Comparison of ENCODE assay signal across 22 cellular contexts in the genomic region with DNA sequence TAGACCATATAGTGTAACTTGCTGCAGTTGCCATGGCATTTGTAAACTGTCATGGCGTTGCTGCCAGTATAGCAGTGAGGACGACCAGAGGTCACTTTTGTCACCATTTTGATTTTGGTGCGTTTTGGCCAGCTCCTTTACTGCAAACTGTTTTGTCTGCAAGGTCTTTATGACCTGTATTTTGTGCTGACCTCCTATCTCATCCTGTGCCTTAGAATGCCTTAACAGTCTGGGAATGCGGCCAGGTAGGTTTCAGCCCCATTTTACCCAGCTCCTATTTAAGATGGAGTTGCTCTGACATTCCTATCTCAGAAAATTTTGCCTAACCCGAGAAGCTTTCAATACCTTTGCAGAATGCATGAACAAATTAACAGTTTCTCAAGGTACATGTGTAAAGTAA.
"Had no signal": no experiment of that assay in that cellular context is flagged by ENCODE, and none has a peak within 500 bp of the region (broad histone marks: within the 10 kb centered on the region; RNA-seq: fewer than 3 reads in every experiment).

No MANE protein-coding gene starts in this region.

- H3K79me2 ChIP-seq: hepatocyte had no signal

- DNase-seq: dermis blood vessel endothelial cell; dorsolateral prefrontal cortex; effector CD4-positive, alpha-beta T cell; effector memory CD4-positive, alpha-beta T cell; foreskin keratinocyte; heart left ventricle; hypothalamus; left cardiac atrium; left lung; left ventricle myocardium superior; lower lobe of right lung; mesenchymal stem cell; midbrain; naive thymus-derived CD4-positive, alpha-beta T cell had no signal

- H2AFZ ChIP-seq: hepatocyte had no signal

- ATAC-seq: foreskin keratinocyte; gastroesophageal sphincter; heart left ventricle; left cardiac atrium; left lung; left ventricle myocardium superior; lower lobe of right lung; naive thymus-derived CD4-positive, alpha-beta T cell had no signal

- H3K27me3 Mint-ChIP-seq: naive thymus-derived CD4-positive, alpha-beta T cell had no signal

- H3K9me3 ChIP-seq: gastroesophageal sphincter had no signal

- H3K4me3 Mint-ChIP-seq: naive thymus-derived CD4-positive, alpha-beta T cell had no signal

- FAIRE-seq: colon, endothelial cell of umbilical vein, frontal cortex, keratinocyte had no signal

- H3K4me3 ChIP-seq: coronary artery, dorsolateral prefrontal cortex, esophagus muscularis mucosa, gastroesophageal sphincter, heart left ventricle, hepatocyte, left lung, lower lobe of right lung had no signal

- H3K4me2 ChIP-seq: hepatocyte had no signal

- H3K36me3 ChIP-seq: esophagus muscularis mucosa, gastroesophageal sphincter, heart left ventricle, left lung, lower lobe of right lung had no signal

- H3K27me3 ChIP-seq: dorsolateral prefrontal cortex, esophagus muscularis mucosa, foreskin keratinocyte, gastroesophageal sphincter, heart left ventricle, hepatocyte, left lung had no signal

- H3K27ac ChIP-seq: coronary artery, dorsolateral prefrontal cortex, esophagus muscularis mucosa, foreskin keratinocyte, gastroesophageal sphincter, heart left ventricle, hepatocyte, left lung, lower lobe of right lung had no signal

- H3K4me1 ChIP-seq: esophagus muscularis mucosa, foreskin keratinocyte, gastroesophageal sphincter, heart left ventricle, left lung, lower lobe of right lung had no signal
